Comparison of ENCODE assay signal across 8 cellular contexts in the genomic region with DNA sequence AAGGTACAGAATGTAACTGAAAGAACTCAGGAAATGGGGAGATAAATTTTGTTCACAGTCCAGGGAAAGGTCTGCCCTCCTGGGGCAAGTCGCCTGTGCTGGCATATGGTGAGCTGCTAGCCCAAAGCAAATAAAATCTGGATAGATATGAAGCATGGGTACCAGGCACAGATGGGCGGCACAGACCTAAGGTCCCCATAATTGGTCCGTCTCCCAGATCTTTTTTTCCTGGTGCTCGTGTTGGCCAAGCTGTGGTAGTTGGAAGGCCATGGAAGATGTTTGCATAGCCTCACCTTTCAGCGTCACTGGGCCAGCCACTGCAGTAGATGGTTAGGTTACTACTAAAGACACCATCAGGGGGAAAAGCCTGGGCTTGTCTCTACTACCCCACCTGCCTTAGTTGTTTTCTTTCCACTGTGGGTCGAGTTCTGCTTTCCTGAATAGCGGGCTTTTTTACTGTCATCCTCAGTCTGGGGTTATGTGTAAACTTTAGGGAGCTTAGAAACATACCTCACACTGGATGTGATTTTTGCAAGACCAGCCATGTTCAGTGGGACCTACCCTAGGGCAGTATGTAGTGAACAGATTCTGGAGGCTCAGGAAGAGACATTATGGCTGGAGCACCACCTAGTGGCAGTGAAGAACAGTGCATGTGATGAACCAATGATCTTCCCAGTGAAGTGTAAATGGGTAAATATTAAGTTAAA. TPM values are rescaled to one million over a fixed set of nuclear protein-coding genes. Genes with fewer than 3 reads are reported as not detected.
A peak's percentile ranks its signal among the peaks of the same experiment; 100 is the strongest.
DNase-seq lines count a peak whose midpoint lies in the region; ATAC-seq and TF ChIP-seq lines count a peak whose summit lies in the region.

No MANE protein-coding gene starts in this region.

- no peak overlapping the region for H3K9ac ChIP-seq in mesendoderm (ENCODE audit: low read length)

- ATAC-seq in GM19035 (IDR thresholded peaks at IDR 0.05; ENCODE audit: unreplicated experiment), result peak; percentile 68
- ATAC-seq in HG03442 (IDR thresholded peaks at IDR 0.05; ENCODE audit: unreplicated experiment), result peak; percentile 43
- ATAC-seq in stimulated activated naive CD8-positive, alpha-beta T cell treated with anti-CD3 and anti-CD28 coated beads, Interleukin-15, amount 100 ng/mL, for 72 hours, result peak; percentile 57

- no peak overlapping the region for H3K4me3 ChIP-seq in mesendoderm (ENCODE audit: low read length)

- H3K36me3 Mint-ChIP-seq in activated CD4-positive, alpha-beta memory T cell treated with anti-CD3 and anti-CD28 coated beads, Interleukin-2, amount 10 ng/mL, durations not matched to agents 7 days and 5 days (ENCODE audit: low read depth), result no peaks in the 10 kb centered on the region

- no peak overlapping the region for H3K4me3 Mint-ChIP-seq in activated CD4-positive, alpha-beta memory T cell treated with anti-CD3 and anti-CD28 coated beads, Interleukin-2, amount 10 ng/mL, durations not matched to agents 7 days and 5 days
- H3K4me3 Mint-ChIP-seq in stimulated activated naive CD8-positive, alpha-beta T cell treated with anti-CD3 and anti-CD28 coated beads, Interleukin-15, amount 100 ng/mL, for 72 hours, result no peak overlapping the region

- no peak overlapping the region for H3K27ac ChIP-seq in C4-2B
- H3K27ac ChIP-seq in mesendoderm (ENCODE audit: low read depth, low read length), result no peak overlapping the region

- H3K36me3 ChIP-seq in mesendoderm (ENCODE audit: control insufficient read depth, insufficient read depth, low read length), result no peaks in the 10 kb centered on the region

- H3K79me1 ChIP-seq in mesendoderm (ENCODE audit: low read length), result no peaks in the 10 kb centered on the region

- POLR2A ChIA-PET in activated CD4-positive, alpha-beta memory T cell treated with anti-CD3 and anti-CD28 coated beads, Interleukin-2, amount 10 ng/mL, durations not matched to agents 7 days and 5 days (lab: Charles Lee), result interaction anchor here (1.0 kb wide), 1 partner anchor 66 kb away, joined by 3 read pairs; no protein-coding TSS in a partner anchor

- DNase-seq in NCI-H82 (lab: John Stamatoyannopoulos, UW), result peak; percentile 67
- peak; percentile 72 for DNase-seq in activated CD4-positive, alpha-beta memory T cell treated with anti-CD3 and anti-CD28 coated beads, Interleukin-2, amount 10 ng/mL, durations not matched to agents 7 days and 5 days
- DNase-seq in effector CD8-positive, alpha-beta T cell (lab: John Stamatoyannopoulos, UW), result peak; percentile 42
- peak; percentile 76 for DNase-seq in mesendoderm
- DNase-seq in stimulated activated naive CD8-positive, alpha-beta T cell treated with anti-CD3 and anti-CD28 coated beads, Interleukin-15, amount 100 ng/mL, for 72 hours, result peak; percentile 59 to 66

- H3K56ac ChIP-seq in mesendoderm (ENCODE audit: low read length), result no peak overlapping the region

- no peak overlapping the region for H3K18ac ChIP-seq in mesendoderm (ENCODE audit: low read length)

- no peak overlapping the region for H2AK5ac ChIP-seq in mesendoderm (ENCODE audit: low read length)

- CTCF ChIA-PET in activated CD4-positive, alpha-beta memory T cell treated with anti-CD3 and anti-CD28 coated beads, Interleukin-2, amount 10 ng/mL, durations not matched to agents 7 days and 5 days (lab: Charles Lee), result interaction anchor here (0.6 to 14.8 kb wide), 15 partner anchors 10 to 463 kb away, joined by 3 to 354 read pairs (median 6); a partner anchor contains a TSS

- no peak overlapping the region for H3K27ac Mint-ChIP-seq in activated CD4-positive, alpha-beta memory T cell treated with anti-CD3 and anti-CD28 coated beads, Interleukin-2, amount 10 ng/mL, durations not matched to agents 7 days and 5 days
- no peak overlapping the region for H3K27ac Mint-ChIP-seq in stimulated activated naive CD8-positive, alpha-beta T cell treated with anti-CD3 and anti-CD28 coated beads, Interleukin-15, amount 100 ng/mL, for 72 hours

- no peaks in the 10 kb centered on the region for H3K9me3 Mint-ChIP-seq in activated CD4-positive, alpha-beta memory T cell treated with anti-CD3 and anti-CD28 coated beads, Interleukin-2, amount 10 ng/mL, durations not matched to agents 7 days and 5 days
- no peaks in the 10 kb centered on the region for H3K9me3 Mint-ChIP-seq in stimulated activated naive CD8-positive, alpha-beta T cell treated with anti-CD3 and anti-CD28 coated beads, Interleukin-15, amount 100 ng/mL, for 72 hours

- H3K27me3 Mint-ChIP-seq in activated CD4-positive, alpha-beta memory T cell treated with anti-CD3 and anti-CD28 coated beads, Interleukin-2, amount 10 ng/mL, durations not matched to agents 7 days and 5 days, result peaks cover 10% of the 10 kb centered on the region
- peaks cover 5% of the 10 kb centered on the region for H3K27me3 Mint-ChIP-seq in stimulated activated naive CD8-positive, alpha-beta T cell treated with anti-CD3 and anti-CD28 coated beads, Interleukin-15, amount 100 ng/mL, for 72 hours

- H4K5ac ChIP-seq in mesendoderm (ENCODE audit: low read length), result no peak overlapping the region

- no peak overlapping the region for H2BK5ac ChIP-seq in mesendoderm (ENCODE audit: low read length)

- no CpG with 5 or more reads among the region's 7 CpGs for WGBS in mesendoderm (ENCODE audit: extremely low coverage, insufficient coverage, low lambda C conversion rate)

- H3K4ac ChIP-seq in mesendoderm (ENCODE audit: low read depth, low read length), result no peak overlapping the region

- no peak overlapping the region for H4K8ac ChIP-seq in mesendoderm (ENCODE audit: low read depth, low read length)

- H3K4me1 ChIP-seq in mesendoderm (ENCODE audit: control insufficient read depth, low read depth, low read length), result no peaks in the 10 kb centered on the region

- no peak overlapping the region for H2BK15ac ChIP-seq in mesendoderm (replicated peaks; ENCODE audit: low read depth)

- H2BK120ac ChIP-seq in mesendoderm (ENCODE audit: low read depth, low read length), result no peak overlapping the region

- peak; percentile 96 for TF ChIP-seq CTCF in C4-2B (conservative IDR thresholded peaks at IDR 0.05)

- H3K4me1 Mint-ChIP-seq in activated CD4-positive, alpha-beta memory T cell treated with anti-CD3 and anti-CD28 coated beads, Interleukin-2, amount 10 ng/mL, durations not matched to agents 7 days and 5 days, result peaks cover 38% of the 10 kb centered on the region
- H3K4me1 Mint-ChIP-seq in stimulated activated naive CD8-positive, alpha-beta T cell treated with anti-CD3 and anti-CD28 coated beads, Interleukin-15, amount 100 ng/mL, for 72 hours, result peaks cover 23% of the 10 kb centered on the region

- H3K4me2 ChIP-seq in mesendoderm (ENCODE audit: low read length), result no peak overlapping the region

- H3K79me2 ChIP-seq in mesendoderm (ENCODE audit: control insufficient read depth, insufficient read depth, low read length), result no peaks in the 10 kb centered on the region

- no peaks in the 10 kb centered on the region for H3K27me3 ChIP-seq in mesendoderm (ENCODE audit: insufficient read depth, low read length, poor library complexity)

- H3K23ac ChIP-seq in mesendoderm (ENCODE audit: low read length), result no peak overlapping the region

RNA-seq across cellular contexts. Expression of a gene that starts 24.2 kb away (rescaled TPM):
- 10 to 100 TPM; 71.6 to 72.5 TPM for total RNA-seq in activated CD4-positive, alpha-beta memory T cell treated with anti-CD3 and anti-CD28 coated beads, Interleukin-2, amount 10 ng/mL, durations not matched to agents 7 days and 5 days
- polyA plus RNA-seq in mesendoderm (2013, experiment 1 of 2), result 16.8 TPM
- 17.2 TPM for polyA plus RNA-seq in mesendoderm (2013, experiment 2 of 2)
